In the genomic region with DNA sequence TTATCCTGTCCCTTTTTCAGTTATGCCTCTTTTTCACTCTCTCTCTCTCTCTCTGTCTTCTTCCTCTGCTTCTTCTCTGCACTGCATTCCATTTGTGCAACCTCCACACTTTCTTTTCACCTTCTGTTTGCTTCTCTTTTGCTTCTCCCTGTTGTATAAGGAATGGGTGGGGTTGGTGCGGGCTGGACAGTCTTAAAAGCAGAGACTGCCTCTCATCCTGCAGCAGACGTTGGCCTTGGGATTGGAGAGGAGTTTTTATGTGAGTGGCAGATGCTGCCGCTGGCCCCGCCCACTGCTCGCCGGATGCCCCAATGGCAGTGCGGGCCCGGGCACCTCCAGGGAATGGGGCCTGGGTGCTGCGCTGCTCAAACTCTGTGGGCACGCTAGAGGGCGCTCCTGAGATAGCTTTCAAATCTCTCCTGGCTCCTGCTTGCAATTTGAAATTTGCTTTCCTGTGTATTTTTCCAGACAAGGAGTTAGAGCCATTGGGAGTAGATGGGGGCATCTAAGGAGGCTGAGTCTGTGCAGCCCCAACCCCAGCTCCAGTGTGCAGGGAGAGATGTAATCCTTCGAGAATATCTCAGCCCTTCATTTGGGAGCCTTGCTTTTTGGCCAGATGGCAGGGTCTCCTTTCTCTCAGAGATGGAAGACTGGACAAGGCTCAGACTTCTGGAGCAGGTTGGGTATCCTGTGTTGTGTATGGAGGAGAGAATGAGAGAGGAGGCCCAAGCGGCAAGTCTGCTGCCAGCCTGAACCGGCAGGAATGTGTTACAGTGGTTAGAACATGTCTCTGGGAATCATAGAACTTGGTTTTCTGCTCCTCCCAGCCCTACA, we compare ENCODE assay signal across 8 cellular contexts.
DNase-seq lines count a peak whose midpoint lies in the region; ATAC-seq and TF ChIP-seq lines count a peak whose summit lies in the region.

No MANE protein-coding gene starts in this region.

- TF ChIP-seq POLR2A in breast epithelium (IDR thresholded peaks at IDR 0.05) = no peak

- H3K4me1 ChIP-seq in breast epithelium = no peaks in the 10 kb centered on the region

- peaks cover 3% of the 10 kb centered on the region; the same call in 1 of the 2 replicates for H3K36me3 ChIP-seq in WERI-Rb-1
- no peaks in the 10 kb centered on the region for H3K36me3 ChIP-seq in breast epithelium

- intact Hi-C loops in breast epithelium (cut with DNase I; ENCODE audit: low total_unique reads) = no loop called here

- ATAC-seq in GM18511 (IDR thresholded peaks at IDR 0.05; ENCODE audit: unreplicated experiment) (peak; percentile 93), HG03066 (IDR thresholded peaks at IDR 0.05; ENCODE audit: low read depth, unreplicated experiment) (peak; percentile 72)

- in situ Hi-C loops in ACHN (cut with HindIII; ENCODE audit: low pct_ligation_motif_present, low pct_unique_long_range_greater_than_20kb, low sequenced_read_pairs) = no loop called here

- H3K27ac ChIP-seq in WERI-Rb-1 (peak overlapping the region; percentile 89), breast epithelium (no peak overlapping the region)

- peak; percentile 80 for TF ChIP-seq CTCF in WERI-Rb-1 (IDR thresholded peaks at IDR 0.05; ENCODE audit: low read depth, low read length)
- peak; percentile 19 to 77 (median 74) for TF ChIP-seq CTCF in breast epithelium (IDR thresholded peaks at IDR 0.05)

- H3K9me3 ChIP-seq in WERI-Rb-1 (ENCODE audit: severe bottlenecking) (no peaks in the 10 kb centered on the region), breast epithelium (no peaks in the 10 kb centered on the region)

- DNase-seq in ACHN = peak; percentile 89
- peak; percentile 73 for DNase-seq in NCI-H2171 (lab: John Stamatoyannopoulos, UW)
- DNase-seq in WERI-Rb-1 = peak; percentile 97
- DNase-seq in breast epithelium (ENCODE audit: low spot score in 2 of 2) = peak; percentile 71 to 79
- peak; percentile 92 for DNase-seq in inferior parietal cortex (ENCODE audit: extremely low spot score)
- peak; percentile 63 to 68 for DNase-seq in stimulated activated CD4-positive, alpha-beta T cell treated with anti-CD3 and anti-CD28 coated beads, Interleukin-15, amount 100 ng/mL, for 48 hours (ENCODE audit: low read depth in 2 of 2)

- H3K4me3 ChIP-seq in WERI-Rb-1 (ENCODE audit: low read depth, low read length) = peak overlapping the region; percentile 36
- H3K4me3 ChIP-seq in breast epithelium = no peak overlapping the region

- H3K27me3 ChIP-seq in WERI-Rb-1 (ENCODE audit: insufficient read depth, low read depth, severe bottlenecking) = no peaks in the 10 kb centered on the region
- H3K27me3 ChIP-seq in breast epithelium = no peaks in the 10 kb centered on the region
